ENCODE assay signal across 9 cellular contexts in the genomic region with DNA sequence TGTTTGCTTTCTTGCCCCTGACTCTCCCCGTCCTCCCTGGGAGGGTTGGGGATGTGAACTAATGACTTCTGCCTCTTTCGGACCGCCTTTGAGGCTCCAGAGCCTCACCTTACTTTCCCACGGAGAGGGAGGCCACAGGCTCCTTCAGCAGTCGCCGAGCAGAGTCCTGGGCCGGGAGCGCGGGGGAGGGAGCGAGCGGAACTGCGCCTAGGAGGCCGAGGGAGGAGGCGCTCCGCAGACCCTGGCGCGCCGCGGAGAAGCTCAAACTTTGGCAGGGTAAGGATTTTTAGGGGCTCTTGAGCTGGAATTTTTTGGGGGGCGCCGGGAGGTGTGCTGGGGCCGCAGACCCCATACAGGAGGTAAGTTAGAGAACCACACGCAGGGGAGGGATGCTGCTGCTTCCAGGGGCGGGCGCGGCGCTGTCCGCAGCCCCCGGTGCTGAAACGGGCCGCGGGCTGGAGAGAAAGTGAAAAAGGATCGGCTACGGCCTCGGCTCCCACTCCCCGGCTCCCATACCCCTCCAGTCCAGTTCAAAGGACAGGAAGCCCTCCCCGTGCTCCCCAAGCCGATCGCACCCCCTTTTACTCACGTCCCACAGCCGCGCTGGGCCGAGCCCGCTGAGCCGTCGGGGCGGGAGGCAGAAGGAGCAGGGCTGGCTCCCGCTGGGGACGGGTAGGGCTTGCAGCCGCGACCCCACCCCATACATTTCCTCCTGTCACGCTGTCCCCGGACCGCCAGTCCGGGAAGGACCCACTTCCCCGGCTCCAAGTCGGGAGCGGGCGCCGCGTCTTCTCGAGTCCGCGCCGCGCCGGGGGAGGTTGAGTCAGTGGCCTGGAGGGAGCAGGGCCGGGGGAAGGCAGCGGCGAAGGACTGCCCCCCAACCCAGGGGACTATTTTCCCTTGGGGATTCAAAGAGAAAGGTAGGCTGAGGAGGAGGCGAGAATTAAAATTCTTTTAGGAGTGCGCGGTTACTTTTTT. TPM values are rescaled to one million over a fixed set of nuclear protein-coding genes. Genes with fewer than 3 reads are reported as not detected.
DNase-seq lines count a peak whose midpoint lies in the region; ATAC-seq, FAIRE-seq and TF ChIP-seq lines count a peak whose summit lies in the region.
"Had no signal": no experiment of that assay in that cellular context is flagged by ENCODE, and none has a peak within 500 bp of the region (broad histone marks: within the 10 kb centered on the region; RNA-seq: fewer than 3 reads in every experiment).

TSS of gene CNGA3 (plus strand) at position 198 of the 978 bp plus-strand sequence. CDS start 23,520 bp downstream, outside the sequence.

- H3K4me3 ChIP-seq in WERI-Rb-1 (ENCODE audit: low read depth, low read length): peak within 1 kb of the TSS; percentile 94
- H3K4me3 ChIP-seq in fibroblast of pulmonary artery (replicated peaks; ENCODE audit: low read depth, low read length): no peak within 1 kb of the TSS
- no peak within 1 kb of the TSS for H3K4me3 ChIP-seq in kidney (ENCODE audit: low read length in 2 of 2)
- H3K4me3 ChIP-seq: SJSA1 had no signal

- no peak within 1 kb of the TSS for H3K27ac Mint-ChIP-seq in osteocyte (ENCODE audit: unreplicated experiment)

- no peak for FAIRE-seq in kidney (lab: Jason Lieb, UNC)

- DNase-seq in WERI-Rb-1 (peak; percentile 59), fibroblast of pulmonary artery (ENCODE audit: low read depth) (peak; percentile 19), osteocyte (ENCODE audit: extremely low spot score, unreplicated experiment) (no peak), NCI-H2081 treated with DMSO at 0.1 percent for 48 hours (lab: John Stamatoyannopoulos, UW) (no peak), sciatic nerve (ENCODE audit: low spot score) (no peak), kidney (no peak)

- intact Hi-C loops in sciatic nerve (cut with DNase I): no loop called here
- intact Hi-C loops in kidney (cut with DNase I): no loop called here

- H3K9me3 Mint-ChIP-seq in osteocyte (ENCODE audit: unreplicated experiment): no peaks in the 10 kb centered on the region

- peak within 1 kb of the TSS; percentile 38 for H3K4me3 Mint-ChIP-seq in osteocyte (ENCODE audit: unreplicated experiment)

- no peaks in the 10 kb centered on the region for H3K36me3 Mint-ChIP-seq in osteocyte (ENCODE audit: unreplicated experiment)

- H3K4me1 Mint-ChIP-seq in osteocyte (ENCODE audit: unreplicated experiment): peaks cover 4% of the 10 kb centered on the region

- no peaks in the 10 kb centered on the region for H3K36me3 ChIP-seq in ES-I3 (ENCODE audit: insufficient read depth, low read length)
- peaks cover 18% of the 10 kb centered on the region for H3K36me3 ChIP-seq in WERI-Rb-1
- no peaks in the 10 kb centered on the region for H3K36me3 ChIP-seq in kidney (ENCODE audit: control insufficient read depth in 1 of 2, insufficient read depth in 2 of 2, low read length in 2 of 2)
- H3K36me3 ChIP-seq: SJSA1 had no signal

- H3K9ac ChIP-seq in ES-I3 (ENCODE audit: low read depth, low read length): peak within 1 kb of the TSS; percentile 28; the same call in 1 of the 2 replicates
- H3K9ac ChIP-seq in kidney (ENCODE audit: low read length in 2 of 2): no peak within 1 kb of the TSS

- no peak for ATAC-seq in HG03354 (IDR thresholded peaks at IDR 0.05; ENCODE audit: poor library complexity, severe bottlenecking, unreplicated experiment)
- ATAC-seq in sciatic nerve: no peak

- H3K27ac ChIP-seq in WERI-Rb-1 (peak within 1 kb of the TSS; percentile 96), kidney (ENCODE audit: low read depth in 2 of 2, low read length in 2 of 2) (no peak within 1 kb of the TSS)
- H3K27ac ChIP-seq: SJSA1 had no signal

- H3K9me3 ChIP-seq in ES-I3 (ENCODE audit: control insufficient read depth, insufficient read depth, low read length) (peaks cover 5% of the 10 kb centered on the region; the same call in 1 of the 2 replicates), WERI-Rb-1 (ENCODE audit: severe bottlenecking) (no peaks in the 10 kb centered on the region), kidney (ENCODE audit: control insufficient read depth in 1 of 2, low read length in 2 of 2) (no peaks in the 10 kb centered on the region)
- H3K9me3 ChIP-seq: SJSA1 had no signal

- no peak for TF ChIP-seq CTCF in WERI-Rb-1 (IDR thresholded peaks at IDR 0.05; ENCODE audit: low read depth, low read length)
- TF ChIP-seq CTCF in fibroblast of pulmonary artery (IDR thresholded peaks at IDR 0.05; ENCODE audit: low read length, missing control alignments): no peak
- no peak for TF ChIP-seq CTCF in osteocyte (IDR thresholded peaks at IDR 0.05)
- no peak for TF ChIP-seq CTCF in kidney (IDR thresholded peaks at IDR 0.05; ENCODE audit: borderline replicate concordance, extremely low read depth, insufficient read depth)

- no peaks in the 10 kb centered on the region for H3K4me1 ChIP-seq in ES-I3 (ENCODE audit: insufficient read depth, low read length)
- H3K4me1 ChIP-seq in kidney (ENCODE audit: control insufficient read depth in 1 of 2, insufficient read depth in 1 of 2, low read depth in 1 of 2, low read length in 2 of 2): no peaks in the 10 kb centered on the region

- H3K27me3 ChIP-seq in WERI-Rb-1 (ENCODE audit: insufficient read depth, low read depth, severe bottlenecking): no peaks in the 10 kb centered on the region

- peaks cover 81% of the 10 kb centered on the region for H3K27me3 Mint-ChIP-seq in osteocyte (ENCODE audit: unreplicated experiment)

RNA-seq across cellular contexts. Expression of gene CNGA3, which starts in this region (rescaled TPM):
- total RNA-seq in osteocyte: not detected in 2 replicates
- not detected for total RNA-seq in sciatic nerve
- total RNA-seq in kidney: not detected
- not detected for polyA plus RNA-seq in kidney (ENCODE audit: insufficient read depth, low read depth, low replicate concordance)
- total RNA-seq: SJSA1 had no signal

Comparison
In these comparisons a context has a peak if more than half of its experiments do, and no peak if none do; other contexts are left out.
1. DNase-seq: peak in WERI-Rb-1 (single experiment) and fibroblast of pulmonary artery (single experiment); none in osteocyte (single experiment), NCI-H2081 treated with DMSO at 0.1 percent for 48 hours (single experiment), sciatic nerve (single experiment) and kidney (single experiment).